In the genomic region with DNA sequence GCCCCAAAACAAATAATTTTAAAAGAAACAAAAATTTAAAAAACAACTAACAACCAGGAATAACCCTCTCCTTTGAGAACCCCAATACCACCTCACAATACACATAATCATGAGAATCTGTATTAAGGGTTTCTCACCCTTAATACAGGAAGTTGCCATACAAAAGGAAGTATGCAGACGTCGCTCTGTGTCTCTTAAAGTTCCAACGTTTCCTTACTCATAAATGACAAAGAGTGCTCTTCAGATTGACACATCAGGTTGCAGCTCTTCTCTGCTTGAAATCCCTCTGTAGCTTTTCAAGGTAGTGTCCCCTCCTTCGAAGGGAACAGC, we compare ENCODE assay signal across 2 cellular contexts.
TF ChIP-seq lines count a peak whose summit lies in the region.

No MANE protein-coding gene starts in this region.

TF ChIP-seq in WTC11, 78 proteins besides CTCF, POLR2A, EP300 and RAD21 (continued from another document):
- TF ChIP-seq NR3C1 (CRISPR knock-in tag; conservative IDR thresholded peaks at IDR 0.05; ENCODE audit: low read depth): no peak

TF ChIP-seq in HepG2, 621 proteins besides CTCF, POLR2A, EP300 and RAD21 (continued from another document):
- TF ChIP-seq, protein P1, sequence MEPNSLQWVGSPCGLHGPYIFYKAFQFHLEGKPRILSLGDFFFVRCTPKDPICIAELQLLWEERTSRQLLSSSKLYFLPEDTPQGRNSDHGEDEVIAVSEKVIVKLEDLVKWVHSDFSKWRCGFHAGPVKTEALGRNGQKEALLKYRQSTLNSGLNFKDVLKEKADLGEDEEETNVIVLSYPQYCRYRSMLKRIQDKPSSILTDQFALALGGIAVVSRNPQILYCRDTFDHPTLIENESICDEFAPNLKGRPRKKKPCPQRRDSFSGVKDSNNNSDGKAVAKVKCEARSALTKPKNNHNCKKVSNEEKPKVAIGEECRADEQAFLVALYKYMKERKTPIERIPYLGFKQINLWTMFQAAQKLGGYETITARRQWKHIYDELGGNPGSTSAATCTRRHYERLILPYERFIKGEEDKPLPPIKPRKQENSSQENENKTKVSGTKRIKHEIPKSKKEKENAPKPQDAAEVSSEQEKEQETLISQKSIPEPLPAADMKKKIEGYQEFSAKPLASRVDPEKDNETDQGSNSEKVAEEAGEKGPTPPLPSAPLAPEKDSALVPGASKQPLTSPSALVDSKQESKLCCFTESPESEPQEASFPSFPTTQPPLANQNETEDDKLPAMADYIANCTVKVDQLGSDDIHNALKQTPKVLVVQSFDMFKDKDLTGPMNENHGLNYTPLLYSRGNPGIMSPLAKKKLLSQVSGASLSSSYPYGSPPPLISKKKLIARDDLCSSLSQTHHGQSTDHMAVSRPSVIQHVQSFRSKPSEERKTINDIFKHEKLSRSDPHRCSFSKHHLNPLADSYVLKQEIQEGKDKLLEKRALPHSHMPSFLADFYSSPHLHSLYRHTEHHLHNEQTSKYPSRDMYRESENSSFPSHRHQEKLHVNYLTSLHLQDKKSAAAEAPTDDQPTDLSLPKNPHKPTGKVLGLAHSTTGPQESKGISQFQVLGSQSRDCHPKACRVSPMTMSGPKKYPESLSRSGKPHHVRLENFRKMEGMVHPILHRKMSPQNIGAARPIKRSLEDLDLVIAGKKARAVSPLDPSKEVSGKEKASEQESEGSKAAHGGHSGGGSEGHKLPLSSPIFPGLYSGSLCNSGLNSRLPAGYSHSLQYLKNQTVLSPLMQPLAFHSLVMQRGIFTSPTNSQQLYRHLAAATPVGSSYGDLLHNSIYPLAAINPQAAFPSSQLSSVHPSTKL (CRISPR knock-in tag; IDR thresholded peaks at IDR 0.05): no peak
- no peak for TF ChIP-seq NR0B2 (CRISPR knock-in tag; IDR thresholded peaks at IDR 0.05)
- TF ChIP-seq ZNF761 (CRISPR knock-in tag; conservative IDR thresholded peaks at IDR 0.05): no peak
- TF ChIP-seq NFKBIZ (CRISPR knock-in tag; IDR thresholded peaks at IDR 0.05): no peak
